8 cellular contexts compared by ENCODE assay signal in genomic region chr2:47784349-47784851, GRCh38. TPM values are rescaled to one million over a fixed set of nuclear protein-coding genes. Genes with fewer than 3 reads are reported as not detected.
DNase-seq lines count a peak whose midpoint lies in the region; TF ChIP-seq lines count a peak whose summit lies in the region.

No MANE protein-coding gene starts in this region.

- H3K27ac ChIP-seq in MM.1S (ENCODE audit: low read length): no peak overlapping the region

- H3K36me3 Mint-ChIP-seq in CD14-positive monocyte (no peaks in the 10 kb centered on the region), nephron progenitor cell (ENCODE audit: low read depth) (peaks cover 38% of the 10 kb centered on the region)

- TF ChIP-seq CTCF in CD14-positive monocyte (IDR thresholded peaks at IDR 0.05): no peak
- no peak for TF ChIP-seq CTCF in MM.1S (IDR thresholded peaks at IDR 0.05; ENCODE audit: low read length)
- TF ChIP-seq CTCF in nephron progenitor cell (IDR thresholded peaks at IDR 0.05): no peak
- no peak for TF ChIP-seq CTCF in GM10248 (IDR thresholded peaks at IDR 0.05; ENCODE audit: control extremely low read depth, extremely low read depth, low read depth, missing control alignments)

- H3K36me3 ChIP-seq in MM.1S (replicated peaks; ENCODE audit: insufficient read depth, low read length): peaks cover 7% of the 10 kb centered on the region; the same call in 1 of the 2 replicates
- H3K36me3 ChIP-seq in endocrine pancreas (ENCODE audit: control insufficient read depth, insufficient read depth, low read length): no peaks in the 10 kb centered on the region

- intact Hi-C loops in CD14-positive monocyte (cut with micrococcal nuclease): loop anchor here (5.0 kb wide), 1 partner anchor 123 kb away; the partner anchor contains the start of gene FBXO11 (in 2 of the 2)

- H3K9ac ChIP-seq in MM.1S (ENCODE audit: low read length) (no peak overlapping the region; the same call in 1 of the 2 replicates), endocrine pancreas (ENCODE audit: control insufficient read depth, insufficient read depth, low read length) (peak overlapping the region; percentile 77)

- H3K4me3 Mint-ChIP-seq in CD14-positive monocyte (peak overlapping the region; percentile 84 to 92), nephron progenitor cell (peak overlapping the region; percentile 92)

- CTCF ChIA-PET in GM10248 (lab: Yijun Ruan, JAX): no interaction called here

- H3K4me3 ChIP-seq in MM.1S (ENCODE audit: low read length) (peak overlapping the region; percentile 100), endocrine pancreas (ENCODE audit: control insufficient read depth, insufficient read depth, low read length) (peak overlapping the region; percentile 55)

- no peak overlapping the region for H2AFZ ChIP-seq in MM.1S (ENCODE audit: low read length)

- DNase-seq in CD14-positive monocyte (ENCODE audit: low spot score) (no peak), MM.1S (no peak), nephron progenitor cell (peak; percentile 20), middle frontal gyrus (ENCODE audit: extremely low spot score, low spot score) (no peak), NCI-H2196 (lab: John Stamatoyannopoulos, UW; ENCODE audit: unreplicated experiment) (no peak), foreskin melanocyte (no peak), GM10248 (ENCODE audit: extremely low spot score) (no peak)

- H3K27me3 ChIP-seq in MM.1S (replicated peaks; ENCODE audit: insufficient read depth, low read length): no peaks in the 10 kb centered on the region
- no peaks in the 10 kb centered on the region for H3K27me3 ChIP-seq in endocrine pancreas (ENCODE audit: control insufficient read depth, insufficient read depth, low read length)

- H3K9me2 ChIP-seq in MM.1S (replicated peaks; ENCODE audit: insufficient read depth, low read length): no peaks in the 10 kb centered on the region

- H3K9me3 Mint-ChIP-seq in CD14-positive monocyte (no peaks in the 10 kb centered on the region), nephron progenitor cell (peaks cover 21% of the 10 kb centered on the region)

- peaks cover 34% of the 10 kb centered on the region for H3K4me1 Mint-ChIP-seq in CD14-positive monocyte
- H3K4me1 Mint-ChIP-seq in nephron progenitor cell: peaks cover 21% of the 10 kb centered on the region

- H3K9me3 ChIP-seq in MM.1S (replicated peaks; ENCODE audit: insufficient read depth, low read length) (no peaks in the 10 kb centered on the region), endocrine pancreas (ENCODE audit: control insufficient read depth, low read length) (no peaks in the 10 kb centered on the region)

- H3K27ac Mint-ChIP-seq in CD14-positive monocyte (peak overlapping the region in 6 of 7 donors; percentile 78 to 93 (median 83)), nephron progenitor cell (no peak overlapping the region)

- peaks cover 38% of the 10 kb centered on the region for H4K20me1 ChIP-seq in MM.1S (ENCODE audit: insufficient read depth, low read length)

- POLR2A ChIA-PET in GM10248 (lab: Yijun Ruan, JAX): no interaction called here

- no peaks in the 10 kb centered on the region for H3K4me1 ChIP-seq in MM.1S (ENCODE audit: low read length)
- H3K4me1 ChIP-seq in endocrine pancreas (ENCODE audit: control insufficient read depth, insufficient read depth, low read length): no peaks in the 10 kb centered on the region

- H3K4me2 ChIP-seq in MM.1S (ENCODE audit: low read depth, low read length): peak overlapping the region; percentile 76

- H3K79me2 ChIP-seq in MM.1S (ENCODE audit: low read length): peaks cover 62% of the 10 kb centered on the region

- peaks cover 6% of the 10 kb centered on the region; the same call in 1 of the 2 replicates for H3F3A ChIP-seq in MM.1S (ENCODE audit: insufficient read depth, low read length)

- H3K27me3 Mint-ChIP-seq in CD14-positive monocyte (ENCODE audit: low read depth in 3 of 3): peaks cover 0 to 4% (median 0%) of the 10 kb centered on the region in 3 donors
- H3K27me3 Mint-ChIP-seq in nephron progenitor cell (ENCODE audit: low read depth, poor library complexity): no peaks in the 10 kb centered on the region

RNA-seq across cellular contexts. Expression of gene MSH6, which starts 1.5 kb away (rescaled TPM):
- polyA plus RNA-seq in CD14-positive monocyte: 1 to 10 TPM; 6.0 to 6.5 TPM
